24 cellular contexts compared by ENCODE assay signal in the genomic region with DNA sequence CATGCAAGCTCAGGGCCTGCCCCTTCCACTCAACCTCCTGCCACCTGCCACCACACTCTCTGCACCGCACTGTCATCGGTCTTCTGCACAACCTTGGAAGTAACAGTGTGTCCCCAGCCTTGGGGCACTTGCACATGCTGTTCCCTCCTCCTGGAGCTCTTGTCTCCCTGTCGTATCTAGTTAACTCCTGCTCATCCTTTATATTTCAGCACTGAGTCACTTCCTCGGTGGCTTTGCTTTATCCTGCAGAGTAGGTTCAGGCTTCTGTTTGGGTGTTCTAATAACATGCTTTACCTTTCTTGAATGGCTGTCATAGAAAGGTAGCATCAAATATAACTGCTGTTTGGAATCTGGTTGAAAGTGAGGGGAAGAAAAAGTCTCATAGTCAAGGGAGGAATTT. TPM values are rescaled to one million over a fixed set of nuclear protein-coding genes. Genes with fewer than 3 reads are reported as not detected.
DNase-seq lines count a peak whose midpoint lies in the region; ATAC-seq, FAIRE-seq and TF ChIP-seq lines count a peak whose summit lies in the region.
"Had no signal": no experiment of that assay in that cellular context is flagged by ENCODE, and none has a peak within 500 bp of the region (broad histone marks: within the 10 kb centered on the region; RNA-seq: fewer than 3 reads in every experiment).

No MANE protein-coding gene starts in this region.

- H3K4me2 ChIP-seq in Loucy (ENCODE audit: low read depth, low read length, poor library complexity, severe bottlenecking) = peak overlapping the region; percentile 82

- no peak overlapping the region for H3K4me3 ChIP-seq in Loucy (ENCODE audit: low read length, poor library complexity, severe bottlenecking)
- H3K4me3 ChIP-seq: prostate gland, sigmoid colon, transverse colon had no signal

- no peak overlapping the region for H3K9ac ChIP-seq in Loucy (ENCODE audit: low read depth, low read length, poor library complexity, severe bottlenecking)

- POLR2A ChIA-PET in activated naive CD8-positive, alpha-beta T cell treated with anti-CD3 and anti-CD28 coated beads, Interleukin-2, amount 10 ng/mL, durations not matched to agents 7 days and 5 days (lab: Charles Lee) = no interaction called here

- peaks cover 63% of the 10 kb centered on the region for H3K4me1 ChIP-seq in Loucy (ENCODE audit: insufficient read depth, low read length, poor library complexity, severe bottlenecking)
- H3K4me1 ChIP-seq: prostate gland had no signal

- H3K27me3 ChIP-seq in Loucy (ENCODE audit: insufficient read depth, low read length, poor library complexity, severe bottlenecking) = no peaks in the 10 kb centered on the region
- H3K27me3 ChIP-seq: neutrophil, sigmoid colon, transverse colon had no signal

- no peaks in the 10 kb centered on the region for H3K79me2 ChIP-seq in Loucy (ENCODE audit: insufficient read depth, low read length)

- no peak for ATAC-seq in activated naive CD8-positive, alpha-beta T cell treated with anti-CD3 and anti-CD28 coated beads, Interleukin-2, amount 10 ng/mL, durations not matched to agents 7 days and 5 days (ENCODE audit: low read depth)
- ATAC-seq in activated T-helper 17 cell treated with anti-CD3 and anti-CD28 coated beads, Interleukin-2, amount 50 U/mL, for 72 hours (replicated peaks) = no peak
- ATAC-seq: Panc1 had no signal

- in situ Hi-C loops in GM13977 (cut with MboI; ENCODE audit: low pct_unique_long_range_greater_than_20kb, low sequenced_read_pairs, unreplicated experiment) = no loop called here

- peaks cover 43% of the 10 kb centered on the region for H3K36me3 Mint-ChIP-seq in activated naive CD8-positive, alpha-beta T cell treated with anti-CD3 and anti-CD28 coated beads, Interleukin-2, amount 10 ng/mL, durations not matched to agents 7 days and 5 days
- peaks cover 18% of the 10 kb centered on the region for H3K36me3 Mint-ChIP-seq in activated naive CD8-positive, alpha-beta T cell treated with anti-CD3 and anti-CD28 coated beads for 36 hours
- H3K36me3 Mint-ChIP-seq in activated T-helper 17 cell treated with anti-CD3 and anti-CD28 coated beads, Interleukin-2, amount 50 U/mL, for 72 hours (ENCODE audit: low read depth) = no peaks in the 10 kb centered on the region

- peak overlapping the region; percentile 72 for H3K4me3 Mint-ChIP-seq in activated naive CD8-positive, alpha-beta T cell treated with anti-CD3 and anti-CD28 coated beads, Interleukin-2, amount 10 ng/mL, durations not matched to agents 7 days and 5 days
- H3K4me3 Mint-ChIP-seq in activated naive CD8-positive, alpha-beta T cell treated with anti-CD3 and anti-CD28 coated beads for 36 hours = no peak overlapping the region
- H3K4me3 Mint-ChIP-seq in activated T-helper 17 cell treated with anti-CD3 and anti-CD28 coated beads, Interleukin-2, amount 50 U/mL, for 72 hours = peak overlapping the region; percentile 4
- H3K4me3 Mint-ChIP-seq: stimulated activated naive CD8-positive, alpha-beta T cell treated with anti-CD3 and anti-CD28 coated beads, Interleukin-15, Interleukin-2, amounts not matched to agents 100 ng/mL and 50 ng/mL, for 24 hours had no signal

- peak overlapping the region; percentile 81 for H3K27ac Mint-ChIP-seq in activated naive CD8-positive, alpha-beta T cell treated with anti-CD3 and anti-CD28 coated beads, Interleukin-2, amount 10 ng/mL, durations not matched to agents 7 days and 5 days
- no peak overlapping the region for H3K27ac Mint-ChIP-seq in activated naive CD8-positive, alpha-beta T cell treated with anti-CD3 and anti-CD28 coated beads for 36 hours
- H3K27ac Mint-ChIP-seq in activated T-helper 17 cell treated with anti-CD3 and anti-CD28 coated beads, Interleukin-2, amount 50 U/mL, for 72 hours = peak overlapping the region; percentile 13

- no peaks in the 10 kb centered on the region for H3K9me2 ChIP-seq in Loucy (replicated peaks; ENCODE audit: low read depth, low read length)

- H3F3A ChIP-seq in Loucy (ENCODE audit: low read depth) = peaks cover 5% of the 10 kb centered on the region; the same call in 1 of the 2 replicates

- H3K36me3 ChIP-seq in Loucy (ENCODE audit: insufficient read depth, low read length) = no peaks in the 10 kb centered on the region
- H3K36me3 ChIP-seq: neutrophil, prostate gland, sigmoid colon, transverse colon had no signal

- TF ChIP-seq CTCF in Loucy (conservative IDR thresholded peaks at IDR 0.05; ENCODE audit: low read length) (no peak), GM13977 (IDR thresholded peaks at IDR 0.05; ENCODE audit: extremely low read depth, insufficient read depth, missing control alignments) (no peak)

- H2AFZ ChIP-seq in Loucy (ENCODE audit: low read length) = no peak overlapping the region

- H3K27me3 Mint-ChIP-seq in activated naive CD8-positive, alpha-beta T cell treated with anti-CD3 and anti-CD28 coated beads, Interleukin-2, amount 10 ng/mL, durations not matched to agents 7 days and 5 days = peaks cover 2% of the 10 kb centered on the region
- H3K27me3 Mint-ChIP-seq in activated naive CD8-positive, alpha-beta T cell treated with anti-CD3 and anti-CD28 coated beads for 36 hours = no peaks in the 10 kb centered on the region
- no peaks in the 10 kb centered on the region for H3K27me3 Mint-ChIP-seq in activated T-helper 17 cell treated with anti-CD3 and anti-CD28 coated beads, Interleukin-2, amount 50 U/mL, for 72 hours
- H3K27me3 Mint-ChIP-seq: stimulated activated naive CD8-positive, alpha-beta T cell treated with anti-CD3 and anti-CD28 coated beads, Interleukin-15, Interleukin-2, amounts not matched to agents 100 ng/mL and 50 ng/mL, for 24 hours had no signal

- no peaks in the 10 kb centered on the region for H3K9me3 ChIP-seq in Loucy (ENCODE audit: insufficient read depth, low read depth, low read length)
- H3K9me3 ChIP-seq: neutrophil, prostate gland, sigmoid colon, transverse colon had no signal

- no peak for DNase-seq in activated naive CD8-positive, alpha-beta T cell treated with anti-CD3 and anti-CD28 coated beads, Interleukin-2, amount 10 ng/mL, durations not matched to agents 7 days and 5 days
- no peak for DNase-seq in activated naive CD8-positive, alpha-beta T cell treated with anti-CD3 and anti-CD28 coated beads for 36 hours
- DNase-seq in urothelium cell line (ENCODE audit: low spot score) = no peak
- no peak for DNase-seq in GM13977 (ENCODE audit: low spot score)
- no peak for DNase-seq in cerebellar cortex (ENCODE audit: low spot score)
- DNase-seq: activated CD4-positive, alpha-beta T cell treated with anti-CD3 and anti-CD28 coated beads, Interleukin-2, amount 50 U/mL, for 1 hour; activated gamma-delta T cell; aorta; dermis blood vessel endothelial cell; DMS153; islet precursor cell; KG1; NCI-H146; NCI-H526; sigmoid colon; transverse colon had no signal

- H3K9me3 Mint-ChIP-seq in activated naive CD8-positive, alpha-beta T cell treated with anti-CD3 and anti-CD28 coated beads, Interleukin-2, amount 10 ng/mL, durations not matched to agents 7 days and 5 days = peaks cover 3% of the 10 kb centered on the region
- H3K9me3 Mint-ChIP-seq in activated naive CD8-positive, alpha-beta T cell treated with anti-CD3 and anti-CD28 coated beads for 36 hours = no peaks in the 10 kb centered on the region
- no peaks in the 10 kb centered on the region for H3K9me3 Mint-ChIP-seq in activated T-helper 17 cell treated with anti-CD3 and anti-CD28 coated beads, Interleukin-2, amount 50 U/mL, for 72 hours
- H3K9me3 Mint-ChIP-seq: stimulated activated naive CD8-positive, alpha-beta T cell treated with anti-CD3 and anti-CD28 coated beads, Interleukin-15, Interleukin-2, amounts not matched to agents 100 ng/mL and 50 ng/mL, for 24 hours had no signal

- no peaks in the 10 kb centered on the region for H4K20me1 ChIP-seq in Loucy (ENCODE audit: insufficient read depth, low read length, poor library complexity, severe bottlenecking)

- peaks cover 73% of the 10 kb centered on the region for H3K4me1 Mint-ChIP-seq in activated naive CD8-positive, alpha-beta T cell treated with anti-CD3 and anti-CD28 coated beads, Interleukin-2, amount 10 ng/mL, durations not matched to agents 7 days and 5 days
- peaks cover 66% of the 10 kb centered on the region for H3K4me1 Mint-ChIP-seq in activated naive CD8-positive, alpha-beta T cell treated with anti-CD3 and anti-CD28 coated beads for 36 hours
- peaks cover 38% of the 10 kb centered on the region for H3K4me1 Mint-ChIP-seq in activated T-helper 17 cell treated with anti-CD3 and anti-CD28 coated beads, Interleukin-2, amount 50 U/mL, for 72 hours

- FAIRE-seq in urothelium cell line (lab: Jason Lieb, UNC) = peak; percentile 76
- FAIRE-seq: G401.6, H1 had no signal

RNA-seq across cellular contexts. Expression of gene PAX8, which starts 25.3 kb away (rescaled TPM):
- 1 to 10 TPM; 2.5 to 3.2 TPM for total RNA-seq in activated naive CD8-positive, alpha-beta T cell treated with anti-CD3 and anti-CD28 coated beads, Interleukin-2, amount 10 ng/mL, durations not matched to agents 7 days and 5 days
- 1 to 10 TPM; 2.0 to 2.3 TPM for total RNA-seq in activated naive CD8-positive, alpha-beta T cell treated with anti-CD3 and anti-CD28 coated beads for 36 hours
- 1 to 10 TPM in 1 of 2 donors, under 1 TPM in 1; 0.86 to 1.6 TPM for total RNA-seq in activated T-helper 17 cell treated with anti-CD3 and anti-CD28 coated beads, Interleukin-2, amount 50 U/mL, for 72 hours
- total RNA-seq: H1 had no signal
